In genomic region chr13:48492123-48493075, GRCh38 we compare ENCODE assay signal across 1 cellular context.
TF ChIP-seq lines count a peak whose summit lies in the region.

No MANE protein-coding gene starts in this region.

TF ChIP-seq in GM12878, 131 proteins besides CTCF, POLR2A, EP300 and RAD21 (continued from another document and continues in another):
- peak; percentile 87; the same call in 1 of the 2 replicates for TF ChIP-seq CBX5 (IDR thresholded peaks at IDR 0.05; ENCODE audit: low read depth)
- TF ChIP-seq PML (IDR thresholded peaks at IDR 0.05; ENCODE audit: low read length), result peak; percentile 54; the same call in 1 of the 2 replicates
- TF ChIP-seq CREM (IDR thresholded peaks at IDR 0.05; ENCODE audit: low read depth), result peak; percentile 51; the same call in 1 of the 2 replicates
- peak; percentile 54 for TF ChIP-seq SKIL (IDR thresholded peaks at IDR 0.05; ENCODE audit: low read depth, poor library complexity, severe bottlenecking)
- no peak for TF ChIP-seq FOS (IDR thresholded peaks at IDR 0.05; ENCODE audit: borderline replicate concordance, extremely low read depth, insufficient read length)
- peak; percentile 76; the same call in 1 of the 2 replicates for TF ChIP-seq ASH2L (IDR thresholded peaks at IDR 0.05; ENCODE audit: borderline replicate concordance, low read depth)
- peak in 1 of 2 experiments; percentile 100; a peak in 2 of 4 replicates for TF ChIP-seq ETV6 (conservative IDR thresholded peaks at IDR 0.05 in 1 of 2, IDR thresholded peaks at IDR 0.05 in 1 of 2; ENCODE audit: borderline replicate concordance in 1 of 2, low read depth in 1 of 2)
- TF ChIP-seq KDM1A (IDR thresholded peaks at IDR 0.05; ENCODE audit: borderline replicate concordance), result no peak
- TF ChIP-seq CEBPZ (IDR thresholded peaks at IDR 0.05; ENCODE audit: low read depth, low read length), result no peak
- TF ChIP-seq ZBTB11 (CRISPR knock-in tag; IDR thresholded peaks at IDR 0.05), result no peak
- TF ChIP-seq MLLT1 (IDR thresholded peaks at IDR 0.05), result no peak
- TF ChIP-seq IKZF1 (conservative IDR thresholded peaks at IDR 0.05), result peak; percentile 96
- no peak for TF ChIP-seq REST (IDR thresholded peaks at IDR 0.05; ENCODE audit: low read depth, low read length)
- TF ChIP-seq NRF1 (conservative IDR thresholded peaks at IDR 0.05; ENCODE audit: low read depth, low read length), result no peak
- no peak for TF ChIP-seq STAT1 (conservative IDR thresholded peaks at IDR 0.05)
- TF ChIP-seq MTA2 (IDR thresholded peaks at IDR 0.05; ENCODE audit: low read depth), result peak; percentile 54; the same call in 1 of the 2 replicates
- TF ChIP-seq ZNF384 (IDR thresholded peaks at IDR 0.05; ENCODE audit: borderline replicate concordance, low read depth, low read length), result no peak
- TF ChIP-seq RAD51 (IDR thresholded peaks at IDR 0.05), result no peak
- no peak for TF ChIP-seq NR2F1 (conservative IDR thresholded peaks at IDR 0.05)
- TF ChIP-seq IRF5 (IDR thresholded peaks at IDR 0.05; ENCODE audit: borderline replicate concordance), result no peak
- TF ChIP-seq BCL3 (IDR thresholded peaks at IDR 0.05; ENCODE audit: borderline replicate concordance, insufficient read depth, low read depth, low read length, poor library complexity, severe bottlenecking), result no peak
- no peak for TF ChIP-seq NKRF (conservative IDR thresholded peaks at IDR 0.05)
- TF ChIP-seq POU2F2 (IDR thresholded peaks at IDR 0.05; ENCODE audit: borderline replicate concordance, low read depth, low read length), result peak; percentile 83
- peak; percentile 74 for TF ChIP-seq FOXM1 (IDR thresholded peaks at IDR 0.05; ENCODE audit: low read depth, low read length)
- TF ChIP-seq RUNX3 (IDR thresholded peaks at IDR 0.05; ENCODE audit: low read length), result peak; percentile 92
- 0 out of 4 replicates have a peak, but pooled peaks of 1 of the 2 experiments have one; percentile 80 for TF ChIP-seq CEBPB (IDR thresholded peaks at IDR 0.05; ENCODE audit: borderline replicate concordance in 1 of 2, low read depth in 2 of 2, low read length in 2 of 2)
- TF ChIP-seq TARDBP (IDR thresholded peaks at IDR 0.05; ENCODE audit: borderline replicate concordance), result no peak
- TF ChIP-seq PBX3 (IDR thresholded peaks at IDR 0.05; ENCODE audit: insufficient replicate concordance, low read depth, low read length), result peak; percentile 25
- TF ChIP-seq ATF2 (IDR thresholded peaks at IDR 0.05; ENCODE audit: low read length), result peak; percentile 90
- peak; percentile 61; the same call in 1 of the 2 replicates for TF ChIP-seq DPF2 (IDR thresholded peaks at IDR 0.05)
- TF ChIP-seq BHLHE40 (IDR thresholded peaks at IDR 0.05; ENCODE audit: borderline replicate concordance in 1 of 2, low read depth in 2 of 2, low read length in 1 of 2), result peak; percentile 95 to 96
- TF ChIP-seq RCOR1 (conservative IDR thresholded peaks at IDR 0.05; ENCODE audit: low read depth, low read length), result 0 out of 2 replicates have a peak, but pooled peaks have one; percentile 62
- TF ChIP-seq CBFB (IDR thresholded peaks at IDR 0.05; ENCODE audit: low read depth), result no peak
